ENCODE assay signal across 13 cellular contexts in the genomic region with DNA sequence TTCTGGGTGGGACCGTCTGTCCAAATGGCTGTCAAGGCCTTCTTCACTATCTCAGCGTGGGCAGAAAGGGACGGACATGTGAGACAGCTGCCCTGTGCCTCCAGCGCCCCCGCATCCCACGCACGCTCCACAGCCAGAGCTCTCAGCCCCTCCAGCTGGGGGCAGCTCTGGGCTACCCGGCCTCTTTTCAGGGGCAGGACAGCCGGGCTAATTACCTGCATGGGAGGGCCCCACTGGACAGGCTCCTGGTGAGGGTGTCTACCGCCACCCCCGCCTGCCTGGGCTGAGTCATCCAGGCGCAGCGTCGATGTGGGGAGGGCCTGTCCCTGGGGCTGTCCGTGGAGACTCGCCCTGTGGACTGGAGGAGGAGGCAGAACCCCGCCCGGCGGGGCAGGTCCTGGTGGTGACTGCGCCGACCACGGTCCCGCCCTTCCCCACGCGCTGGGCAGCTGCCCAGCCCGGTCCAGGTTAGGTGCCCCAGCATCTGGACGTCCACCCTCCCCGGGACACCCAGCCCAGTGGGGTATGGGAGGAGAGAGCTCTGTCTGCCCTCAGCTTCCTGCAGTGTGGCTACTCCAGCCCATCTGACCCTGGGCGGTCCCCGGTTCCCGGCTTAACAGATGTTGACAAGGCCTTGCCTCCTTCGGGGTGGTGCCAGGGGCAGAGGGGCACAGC. TPM values are rescaled to one million over a fixed set of nuclear protein-coding genes. Genes with fewer than 3 reads are reported as not detected.
A peak's percentile ranks its signal among the peaks of the same experiment; 100 is the strongest.
DNase-seq lines count a peak whose midpoint lies in the region; ATAC-seq and TF ChIP-seq lines count a peak whose summit lies in the region.
"Had no signal": no experiment of that assay in that cellular context is flagged by ENCODE, and none has a peak within 500 bp of the region (broad histone marks: within the 10 kb centered on the region; RNA-seq: fewer than 3 reads in every experiment).

No MANE protein-coding gene starts in this region.

- no peaks in the 10 kb centered on the region for H3K9me2 ChIP-seq in PC-3 (replicated peaks; ENCODE audit: low read length)

- H2AK5ac ChIP-seq in neuronal stem cell (ENCODE audit: low read depth, low read length): peak overlapping the region; percentile 71

- CTCF ChIA-PET in PC-3 (lab: Charles Lee): interaction anchor here (0.7 kb wide), 1 partner anchor 168 kb away, joined by 3 read pairs; no protein-coding TSS in a partner anchor

- no peak overlapping the region for H4K91ac ChIP-seq in neuronal stem cell (ENCODE audit: low read depth, low read length, poor library complexity)

- intact Hi-C loops in PC-3 (cut with micrococcal nuclease): no loop called here

- no peak overlapping the region for H2BK5ac ChIP-seq in neuronal stem cell (ENCODE audit: low read length)

- no CpG with 5 or more reads among the region's 32 CpGs for WGBS in neuronal stem cell (ENCODE audit: extremely low coverage in 2 of 2, insufficient read length in 2 of 2, insufficient replicate concordance in 1 of 2), 2 donors

- H3K36me3 ChIP-seq in PC-3 (ENCODE audit: low read depth, low read length): no peaks in the 10 kb centered on the region
- no peaks in the 10 kb centered on the region for H3K36me3 ChIP-seq in neuronal stem cell (replicated peaks in 1 of 2; ENCODE audit: control insufficient read depth in 2 of 2, insufficient read depth in 2 of 2, low read length in 2 of 2)
- H3K36me3 ChIP-seq: ovary had no signal

- no peak overlapping the region for H3K27ac ChIP-seq in PC-3 (ENCODE audit: low read length)
- no peak overlapping the region for H3K27ac ChIP-seq in neuronal stem cell (replicated peaks; ENCODE audit: low read length)
- H3K27ac ChIP-seq: ovary had no signal

- H2BK12ac ChIP-seq in neuronal stem cell (ENCODE audit: low read length): peak overlapping the region; percentile 58

- peak overlapping the region; percentile 92 for H2BK15ac ChIP-seq in neuronal stem cell (ENCODE audit: low read length)

- 0 out of 2 replicates have a peak, but pooled peaks have one; percentile 21 for TF ChIP-seq CTCF in PC-3 (conservative IDR thresholded peaks at IDR 0.05; ENCODE audit: low read depth, low read length)

- H2AFZ ChIP-seq in PC-3 (ENCODE audit: low read length) (peak overlapping the region; percentile 52), neuronal stem cell (ENCODE audit: low read length) (no peak overlapping the region)

- H4K8ac ChIP-seq in neuronal stem cell (ENCODE audit: low read depth, low read length): no peak overlapping the region

- DNase-seq in Daoy (ENCODE audit: low read depth) (peak; percentile 77), PC-3 (peak; percentile 72), neuronal stem cell (ENCODE audit: low spot score) (no peak), amygdala (lab: John Stamatoyannopoulos, UW) (no peak), NCI-H1436 treated with DMSO at 0.1 percent for 48 hours (lab: John Stamatoyannopoulos, UW) (no peak), NCI-H1417 (lab: John Stamatoyannopoulos, UW) (no peak)
- no peak for DNase-seq in activated naive CD4-positive, alpha-beta T cell treated with Interleukin-2 at 50 U/mL for 16 hours
- DNase-seq: amniotic stem cell; CD8-positive, alpha-beta memory T cell; NCI-H526; stimulated activated CD4-positive, alpha-beta T cell treated with anti-CD3 and anti-CD28 coated beads, Interleukin-4, amount 100 ng/mL, for 24 hours had no signal

- H3K27me3 ChIP-seq in PC-3 (ENCODE audit: low read length): 0 out of 2 replicates have a peak, but pooled peaks cover 3% of the 10 kb centered on the region
- peaks cover 9 to 35% (median 24%) of the 10 kb centered on the region in 3 experiments for H3K27me3 ChIP-seq in neuronal stem cell (ENCODE audit: control insufficient read depth in 3 of 3, insufficient read depth in 3 of 3, low read depth in 1 of 3, low read length in 3 of 3)
- H3K27me3 ChIP-seq: ovary had no signal

- H3K23ac ChIP-seq in neuronal stem cell (ENCODE audit: low read depth, low read length, poor library complexity): peak overlapping the region; percentile 96

- H3K79me1 ChIP-seq in neuronal stem cell (ENCODE audit: low read depth, low read length): peaks cover 7% of the 10 kb centered on the region

- peak; percentile 89 for ATAC-seq in PC-3
- ATAC-seq in esophagus mucosa: peak; percentile 89

- H3K79me2 ChIP-seq in PC-3 (ENCODE audit: low read length): no peaks in the 10 kb centered on the region

- no peaks in the 10 kb centered on the region for H3K9me3 ChIP-seq in PC-3 (ENCODE audit: low read length)
- H3K9me3 ChIP-seq in neuronal stem cell (replicated peaks in 1 of 2; ENCODE audit: control insufficient read depth in 2 of 2, insufficient read depth in 1 of 2, low read depth in 1 of 2, low read length in 2 of 2): peaks cover 2 to 3% of the 10 kb centered on the region in 2 donors
- H3K9me3 ChIP-seq: ovary had no signal

- no TSS peak for BruUV-seq in PC-3 (replicated peaks; lab: Mats Ljungman, UMichigan)

- H3K9ac ChIP-seq in PC-3 (ENCODE audit: low read length): no peak overlapping the region
- peak overlapping the region; percentile 44 for H3K9ac ChIP-seq in neuronal stem cell (ENCODE audit: low read depth, low read length, poor library complexity)

- H3K18ac ChIP-seq in neuronal stem cell (ENCODE audit: low read length): peak overlapping the region; percentile 71

- no peak overlapping the region for H3K4ac ChIP-seq in neuronal stem cell (ENCODE audit: low read length)

- peak overlapping the region; percentile 47 for H3K14ac ChIP-seq in neuronal stem cell (ENCODE audit: low read length)

- no peaks in the 10 kb centered on the region for H4K20me1 ChIP-seq in PC-3 (ENCODE audit: low read length)

- peak overlapping the region; percentile 55 for H3K4me2 ChIP-seq in PC-3 (ENCODE audit: low read length)
- H3K4me2 ChIP-seq in neuronal stem cell (ENCODE audit: insufficient read depth, low read length, poor library complexity, severe bottlenecking): no peak overlapping the region

- H3K4me3 ChIP-seq in PC-3 (ENCODE audit: low read length): no peak overlapping the region
- no peak overlapping the region for H3K4me3 ChIP-seq in neuronal stem cell (ENCODE audit: low read length in 2 of 2)
- H3K4me3 ChIP-seq: ovary had no signal

- H3F3A ChIP-seq in PC-3 (ENCODE audit: low read length, unreplicated experiment): no peaks in the 10 kb centered on the region

- H2BK120ac ChIP-seq in neuronal stem cell (ENCODE audit: low read depth, low read length): no peak overlapping the region

- H3K4me1 ChIP-seq in PC-3 (ENCODE audit: insufficient read depth, low read length) (peaks cover 15% of the 10 kb centered on the region), neuronal stem cell (ENCODE audit: control insufficient read depth in 2 of 2, insufficient read depth in 1 of 2, low read depth in 1 of 2, low read length in 2 of 2) (peaks cover 12 to 23% of the 10 kb centered on the region in 2 donors)

- POLR2A ChIA-PET in PC-3 (lab: Charles Lee; ENCODE audit: unreplicated experiment): no interaction called here

RNA-seq across cellular contexts. Expression of a gene that starts 5.9 kb away (rescaled TPM):
- 26.9 and 35.5 TPM in 2 replicates for total RNA-seq in Daoy (2014; rRNA removed; shearing (Covaris generic))
- total RNA-seq in PC-3 (2014; rRNA removed) (30.6 and 38.5 TPM in 2 replicates), esophagus mucosa (152 TPM)
- 12.8 TPM for polyA plus RNA-seq in neuronal stem cell (2013, experiment 1 of 2)
- 14.7 TPM for polyA plus RNA-seq in neuronal stem cell (2013, experiment 2 of 2)

Comparison
In these comparisons a context has a peak if more than half of its experiments do, and no peak if none do; other contexts are left out.
1. DNase-seq: peak in Daoy (single experiment) and PC-3 (single experiment); none in neuronal stem cell (single experiment), amygdala (0 of 56), activated naive CD4-positive, alpha-beta T cell treated with Interleukin-2 at 50 U/mL for 16 hours (single experiment), NCI-H1436 treated with DMSO at 0.1 percent for 48 hours (single experiment) and NCI-H1417 (0 of 3).